Comparison of ENCODE assay signal across 15 cellular contexts in the genomic region with DNA sequence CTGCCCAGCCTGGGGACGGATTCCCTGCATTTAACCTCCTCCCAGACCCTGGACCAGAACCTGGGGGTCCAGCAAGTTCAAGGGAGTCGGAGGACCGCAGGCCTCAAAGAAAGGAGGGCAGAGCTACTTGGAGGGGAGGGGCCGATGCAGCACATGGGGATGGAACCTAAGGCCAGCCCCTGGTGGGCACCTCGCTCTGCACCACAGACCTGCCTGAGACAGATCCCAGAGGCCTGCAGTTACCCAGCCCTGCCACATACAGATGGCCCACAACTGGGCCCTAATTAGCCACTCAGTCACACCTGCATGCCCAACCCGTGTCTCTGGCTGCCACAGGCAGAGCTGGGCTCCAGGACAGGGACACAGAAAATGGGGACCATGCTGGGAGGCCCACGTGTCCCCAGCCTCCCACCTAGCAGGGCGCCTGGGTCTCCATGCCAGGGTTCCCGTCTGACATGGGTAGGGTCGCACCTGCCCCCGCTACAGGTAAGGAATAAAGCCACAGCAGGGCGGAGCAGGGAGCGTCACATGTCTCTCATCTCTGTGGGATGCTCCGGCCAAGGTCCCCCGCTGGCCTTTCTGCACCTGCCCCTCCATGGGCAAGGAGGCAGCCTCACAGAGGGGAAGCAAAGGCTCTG. TPM values are rescaled to one million over a fixed set of nuclear protein-coding genes. Genes with fewer than 3 reads are reported as not detected.
DNase-seq lines count a peak whose midpoint lies in the region; ATAC-seq, FAIRE-seq and TF ChIP-seq lines count a peak whose summit lies in the region.
"Had no signal": no experiment of that assay in that cellular context is flagged by ENCODE, and none has a peak within 500 bp of the region (broad histone marks: within the 10 kb centered on the region; RNA-seq: fewer than 3 reads in every experiment).

No MANE protein-coding gene starts in this region.

- H3K9me3 ChIP-seq in cardiac muscle cell (ENCODE audit: low read depth) (no peaks in the 10 kb centered on the region), H1 (ENCODE audit: insufficient read depth in 2 of 2, low read depth in 1 of 2, low read length in 1 of 2) (no peaks in the 10 kb centered on the region; a peak in 1 of 4 replicates), thyroid gland (no peaks in the 10 kb centered on the region)
- H3K9me3 ChIP-seq: HAP-1, SJSA1 had no signal

- H3K56ac ChIP-seq in H1 (replicated peaks; ENCODE audit: insufficient read length, low read depth, low read length): no peak overlapping the region

- ATAC-seq in left cardiac atrium: no peak

- H3K27ac ChIP-seq in cardiac muscle cell (peak overlapping the region; percentile 66), H1 (ENCODE audit: low read depth, low read length) (no peak overlapping the region), thyroid gland (peak overlapping the region in 2 of 3 donors; percentile 61 to 88)
- H3K27ac ChIP-seq: SJSA1 had no signal

- H3K14ac ChIP-seq in H1 (ENCODE audit: insufficient read length): no peak overlapping the region

- no peak overlapping the region for H3K4me2 ChIP-seq in H1 (ENCODE audit: insufficient read depth in 1 of 2, low read depth in 2 of 2, low read length in 2 of 2)

- TF ChIP-seq POLR2A in H1 (IDR thresholded peaks at IDR 0.05; ENCODE audit: control extremely low read depth in 1 of 2, low read depth in 2 of 2, low read length in 2 of 2): no peak
- no peak for TF ChIP-seq POLR2A in thyroid gland (IDR thresholded peaks at IDR 0.05)

- no peak for FAIRE-seq in H1 (lab: Jason Lieb, UNC)
- FAIRE-seq: GM19239 had no signal

- H3K36me3 ChIP-seq in cardiac muscle cell: peaks cover 6% of the 10 kb centered on the region
- peaks cover 0 to 3% (median 0%) of the 10 kb centered on the region in 4 experiments; a peak in 1 of 8 replicates for H3K36me3 ChIP-seq in H1 (ENCODE audit: control insufficient read depth in 2 of 4, insufficient read depth in 4 of 4, low read length in 3 of 4)
- no peaks in the 10 kb centered on the region for H3K36me3 ChIP-seq in thyroid gland

- WGBS in H1 (ENCODE audit: extremely low coverage in 1 of 2, insufficient coverage in 1 of 2, insufficient read length in 1 of 2, insufficient replicate concordance in 2 of 2, low coverage in 1 of 2, low lambda C conversion rate in 2 of 2, missing lambda C conversion rate in 1 of 2), 2 experiments: 88% methylated on average over 15 of the region's 15 CpGs; no CpG with 5 or more reads in 1 of the 2 experiments
- 89 to 93% methylated on average over 4 to 13 of the region's 15 CpGs for WGBS in thyroid gland, 2 donors

- no peak overlapping the region for H3K4ac ChIP-seq in H1 (replicated peaks; ENCODE audit: insufficient read length, low read depth, low read length)

- H4K8ac ChIP-seq in H1 (ENCODE audit: extremely low read depth, insufficient read depth, low read length): peak overlapping the region; percentile 25; the same call in 1 of the 2 replicates

- TF ChIP-seq CTCF in cardiac muscle cell (IDR thresholded peaks at IDR 0.05; ENCODE audit: low read depth, low read length) (no peak), H1 (IDR thresholded peaks at IDR 0.05; ENCODE audit: control extremely low read depth in 1 of 3, insufficient read depth in 1 of 3, low read depth in 1 of 3, low read length in 3 of 3) (peak in 2 of 3 experiments; percentile 11 to 18; a peak in 1 of 4 replicates), thyroid gland (IDR thresholded peaks at IDR 0.05) (no peak)

- no peak overlapping the region for H4K5ac ChIP-seq in H1 (ENCODE audit: insufficient read length, low read depth, low read length)

- H3K4me1 ChIP-seq in cardiac muscle cell (ENCODE audit: low read depth) (peaks cover 5% of the 10 kb centered on the region), H1 (replicated peaks in 1 of 4; ENCODE audit: control insufficient read depth in 3 of 4, insufficient read depth in 4 of 4, low read length in 3 of 4) (no peaks in the 10 kb centered on the region), thyroid gland (peaks cover 37 to 60% of the 10 kb centered on the region in 2 donors)
- H3K4me1 ChIP-seq: HAP-1, SJSA1 had no signal

- H3K23ac ChIP-seq in H1 (ENCODE audit: insufficient read length): no peak overlapping the region

- TF ChIP-seq RAD21 in H1 (IDR thresholded peaks at IDR 0.05 in 1 of 2, conservative IDR thresholded peaks at IDR 0.05 in 1 of 2; ENCODE audit: low read depth in 2 of 2, low read length in 2 of 2): no peak

- no peaks in the 10 kb centered on the region for H3K79me2 ChIP-seq in H1 (ENCODE audit: control insufficient read depth in 1 of 2, insufficient read depth in 2 of 2, low read length in 2 of 2)

- no peak for TF ChIP-seq EP300 in H1 (IDR thresholded peaks at IDR 0.05; ENCODE audit: borderline replicate concordance in 1 of 2, low read depth in 2 of 2, low read length in 2 of 2)

- no peaks in the 10 kb centered on the region; the same call in 1 of the 2 replicates for H3K79me1 ChIP-seq in H1 (ENCODE audit: low read depth, low read length)

- H2BK15ac ChIP-seq in H1 (ENCODE audit: low read length): no peak overlapping the region

- intact Hi-C loops in left cardiac atrium (cut with DNase I) (no loop called here), thyroid gland (cut with DNase I) (loop anchor here (10.0 kb wide), 1 partner anchor 266 kb away; no protein-coding TSS in a partner anchor)

- H3K9ac ChIP-seq in H1 (replicated peaks in 1 of 4; ENCODE audit: extremely low read depth in 1 of 4, low read depth in 3 of 4, low read length in 3 of 4): 0 out of 7 replicates have a peak overlapping the region, but pooled peaks of 1 of the 4 experiments have one; percentile 30

- no peak overlapping the region for H2BK120ac ChIP-seq in H1 (replicated peaks; ENCODE audit: low read depth, low read length)

- CTCF ChIA-PET in H1 (lab: Charles Lee; ENCODE audit: partially characterized antibody): interaction anchor here (1.0 to 4.9 kb wide), 9 partner anchors 7 to 161 kb away, joined by 3 to 35 read pairs (median 10); no protein-coding TSS in a partner anchor

- no peak overlapping the region for H3K18ac ChIP-seq in H1 (ENCODE audit: extremely low read depth, low read length)

- no peak overlapping the region for H2BK5ac ChIP-seq in H1 (ENCODE audit: low read depth, low read length)

- no peaks in the 10 kb centered on the region for H3K27me3 ChIP-seq in cardiac muscle cell
- H3K27me3 ChIP-seq in H1 (replicated peaks in 1 of 4; ENCODE audit: control insufficient read depth in 3 of 4, extremely low read depth in 1 of 4, insufficient read depth in 3 of 4, low read length in 3 of 4): no peaks in the 10 kb centered on the region
- H3K27me3 ChIP-seq in thyroid gland: no peaks in the 10 kb centered on the region
- H3K27me3 ChIP-seq: SJSA1 had no signal

- H2AFZ ChIP-seq in H1 (ENCODE audit: low read length): no peak overlapping the region

- no peak overlapping the region for H2BK12ac ChIP-seq in H1 (ENCODE audit: low read depth, low read length)

- H2AK5ac ChIP-seq in H1 (ENCODE audit: low read depth, low read length): no peak overlapping the region

- no peak for DNase-seq in cardiac muscle cell (ENCODE audit: low read depth in 1 of 2, low spot score in 1 of 2)
- DNase-seq in left cardiac atrium: no peak
- peak; percentile 98 for DNase-seq in NCI-H146 (lab: John Stamatoyannopoulos, UW)
- DNase-seq in H1 (ENCODE audit: low read depth in 1 of 2, low spot score in 2 of 2): no peak
- no peak for DNase-seq in thyroid gland
- DNase-seq in ecto neural progenitor cell (ENCODE audit: low spot score): no peak
- no peak for DNase-seq in stimulated activated CD4-positive, alpha-beta T cell treated with anti-CD3 and anti-CD28 coated beads, Interleukin-12 subunit alpha, Interleukin-12 subunit beta, amount 100 ng/mL, for 4 hours
- DNase-seq: Kasumi-1, MM.1S, NCI-H1105, NCI-H1930 had no signal

- H3K4me3 ChIP-seq in cardiac muscle cell (no peak overlapping the region), H1 (ENCODE audit: extremely low read depth in 1 of 4, insufficient read depth in 2 of 4, low read depth in 3 of 4, low read length in 4 of 4) (no peak overlapping the region), thyroid gland (replicated peaks in 1 of 3) (no peak overlapping the region)
- H3K4me3 ChIP-seq: HAP-1, SJSA1 had no signal

- H3K23me2 ChIP-seq in H1 (ENCODE audit: low read depth, low read length): no peaks in the 10 kb centered on the region

- no peak overlapping the region for H4K91ac ChIP-seq in H1 (replicated peaks; ENCODE audit: insufficient read length, low read length)

- peaks cover 6 to 20% of the 10 kb centered on the region in 2 experiments for H4K20me1 ChIP-seq in H1 (replicated peaks in 1 of 2; ENCODE audit: control insufficient read depth in 1 of 2, insufficient read depth in 2 of 2, low read length in 2 of 2)

- POLR2A ChIA-PET in H1 (lab: Charles Lee; ENCODE audit: partially characterized antibody): interaction anchor here (1.2 kb wide), 2 partner anchors 26 to 117 kb away, joined by 3 read pairs; partner anchors contain the start of gene SIVA1

- no peak overlapping the region for H2BK20ac ChIP-seq in H1 (ENCODE audit: low read length)

RNA-seq across cellular contexts. Expression of gene AKT1, which starts 16.7 kb away (rescaled TPM):
- 173 and 190 TPM in 2 replicates for total RNA-seq in cardiac muscle cell
- 218 and 242 TPM in 2 replicates for polyA plus RNA-seq in cardiac muscle cell
- total RNA-seq in left cardiac atrium: 100 to 1,000 TPM; 113 to 127 TPM
- 62.1 and 71.5 TPM in 2 replicates for total RNA-seq in H1 (2021; fragmentation: NEBNext Ultra II Directional; extraction: Animal tissue kit (Norgen Biotek cat#: 25700))
- 68.1 and 89.8 TPM in 2 replicates for polyA plus RNA-seq in H1 (2011; rRNA removed)
- 86.7 TPM for polyA plus RNA-seq in H1 (2011; cell fraction: cytosol; rRNA removed)
- 135 TPM for polyA plus RNA-seq in H1 (2011; cell fraction: nucleus; rRNA removed)
- polyA plus RNA-seq in H1 (2012, experiment 1 of 2): 53.7 to 73.1 TPM (median 68.0 TPM) in 4 replicates
- polyA plus RNA-seq in H1 (2012, experiment 2 of 2): 53.5 TPM
- polyA plus RNA-seq in H1 (2013, experiment 1 of 2): 44.6 TPM
- polyA plus RNA-seq in H1 (2013, experiment 2 of 2): 45.6 TPM
- 43.3 and 54.9 TPM in 2 replicates for polyA minus RNA-seq in H1 (2011; rRNA and poly(A)+ RNA removed)
- 46.9 TPM for polyA minus RNA-seq in H1 (2011; cell fraction: cytosol; rRNA and poly(A)+ RNA removed)
- 28.2 TPM for polyA minus RNA-seq in H1 (2011; cell fraction: nucleus; rRNA and poly(A)+ RNA removed)
- total RNA-seq in thyroid gland: 100 to 1,000 TPM in 3 of 4 donors, 10 to 100 TPM in 1; 99.8 to 179 (median 152) TPM

RNA-seq across cellular contexts. Expression of gene ZBTB42, which starts 22.1 kb away (rescaled TPM):
- total RNA-seq in cardiac muscle cell (14.4 and 26.4 TPM in 2 replicates), left cardiac atrium (1 to 10 TPM; 5.2 to 8.1 TPM), thyroid gland (10 to 100 TPM; 12.9 to 29.4 (median 16.8) TPM)
- polyA plus RNA-seq in cardiac muscle cell (7.6 and 9.6 TPM in 2 replicates), H1 (2011; rRNA removed) (3.1 and 3.7 TPM in 2 replicates)
- total RNA-seq in H1 (2021; fragmentation: NEBNext Ultra II Directional; extraction: Animal tissue kit (Norgen Biotek cat#: 25700)): 2.8 and 2.9 TPM in 2 replicates
- polyA plus RNA-seq in H1 (2011; cell fraction: cytosol; rRNA removed): 2.5 TPM
- polyA plus RNA-seq in H1 (2011; cell fraction: nucleus; rRNA removed): 4.0 TPM
- polyA plus RNA-seq in H1 (2012, experiment 1 of 2): 1.5 to 3.3 TPM (median 2.9 TPM) in 4 replicates
- polyA plus RNA-seq in H1 (2012, experiment 2 of 2): 2.3 TPM
- polyA plus RNA-seq in H1 (2013, experiment 1 of 2): 1.2 TPM
- polyA plus RNA-seq in H1 (2013, experiment 2 of 2): 1.2 TPM
- polyA minus RNA-seq in H1 (2011; rRNA and poly(A)+ RNA removed): 3.4 and 4.0 TPM in 2 replicates
- polyA minus RNA-seq in H1 (2011; cell fraction: cytosol; rRNA and poly(A)+ RNA removed): 2.7 TPM
- polyA minus RNA-seq in H1 (2011; cell fraction: nucleus; rRNA and poly(A)+ RNA removed): 7.3 TPM

RNA-seq across cellular contexts. Expression of gene SIVA1, which starts 25.9 kb away (rescaled TPM):
- total RNA-seq in cardiac muscle cell (217 and 278 TPM in 2 replicates), left cardiac atrium (10 to 100 TPM; 67.6 to 68.7 TPM), thyroid gland (100 to 1,000 TPM; 137 to 388 (median 239) TPM)
- polyA plus RNA-seq in cardiac muscle cell (124 and 145 TPM in 2 replicates), H1 (2011; rRNA removed) (517 and 589 TPM in 2 replicates)
- total RNA-seq in H1 (2021; fragmentation: NEBNext Ultra II Directional; extraction: Animal tissue kit (Norgen Biotek cat#: 25700)): 123 and 135 TPM in 2 replicates
- polyA plus RNA-seq in H1 (2011; cell fraction: cytosol; rRNA removed): 330 TPM
- polyA plus RNA-seq in H1 (2011; cell fraction: nucleus; rRNA removed): 307 TPM
- 85.5 to 181 TPM (median 172 TPM) in 4 replicates for polyA plus RNA-seq in H1 (2012, experiment 1 of 2)
- polyA plus RNA-seq in H1 (2012, experiment 2 of 2): 271 TPM
- 207 TPM for polyA plus RNA-seq in H1 (2013, experiment 1 of 2)
- 187 TPM for polyA plus RNA-seq in H1 (2013, experiment 2 of 2)
- 23.9 and 34.6 TPM in 2 replicates for polyA minus RNA-seq in H1 (2011; rRNA and poly(A)+ RNA removed)
- polyA minus RNA-seq in H1 (2011; cell fraction: cytosol; rRNA and poly(A)+ RNA removed): 70.6 TPM
- 52.2 TPM for polyA minus RNA-seq in H1 (2011; cell fraction: nucleus; rRNA and poly(A)+ RNA removed)

RNA-seq across cellular contexts. Expression of gene ADSS1, which starts 54.8 kb away (rescaled TPM):
- total RNA-seq in cardiac muscle cell: 53.8 and 63.8 TPM in 2 replicates
- polyA plus RNA-seq in cardiac muscle cell: 53.4 and 73.3 TPM in 2 replicates
- 100 to 1,000 TPM in 1 of 2 donors, 10 to 100 TPM in 1; 86.2 to 102 TPM for total RNA-seq in left cardiac atrium
- 7.9 and 8.9 TPM in 2 replicates for total RNA-seq in H1 (2021; fragmentation: NEBNext Ultra II Directional; extraction: Animal tissue kit (Norgen Biotek cat#: 25700))
- polyA plus RNA-seq in H1 (2011; rRNA removed): 7.1 and 9.4 TPM in 2 replicates
- 12.8 TPM for polyA plus RNA-seq in H1 (2011; cell fraction: cytosol; rRNA removed)
- 43.4 TPM for polyA plus RNA-seq in H1 (2011; cell fraction: nucleus; rRNA removed)
- polyA plus RNA-seq in H1 (2012, experiment 1 of 2): 8.2 to 15.0 TPM (median 11.8 TPM) in 4 replicates
- 9.8 TPM for polyA plus RNA-seq in H1 (2012, experiment 2 of 2)
- 6.2 TPM for polyA plus RNA-seq in H1 (2013, experiment 1 of 2)
- 5.8 TPM for polyA plus RNA-seq in H1 (2013, experiment 2 of 2)
- polyA minus RNA-seq in H1 (2011; rRNA and poly(A)+ RNA removed): 3.2 and 7.1 TPM in 2 replicates
- 2.6 TPM for polyA minus RNA-seq in H1 (2011; cell fraction: cytosol; rRNA and poly(A)+ RNA removed)
- polyA minus RNA-seq in H1 (2011; cell fraction: nucleus; rRNA and poly(A)+ RNA removed): 11.0 TPM
- 10 to 100 TPM; 13.6 to 26.2 (median 18.9) TPM for total RNA-seq in thyroid gland
- polyA plus RNA-seq: IgD-negative memory B cell had no signal

Comparison
In these comparisons a context has a peak if more than half of its experiments do, and no peak if none do; other contexts are left out.
1. CTCF ChIP-seq: peak in H1 (2 of 3); none in cardiac muscle cell (single experiment) and thyroid gland (0 of 6).